16 cellular contexts compared by ENCODE assay signal in genomic region chrY:14631676-14632075, GRCh38.
DNase-seq lines count a peak whose midpoint lies in the region; ATAC-seq and TF ChIP-seq lines count a peak whose summit lies in the region.
"Had no signal": no experiment of that assay in that cellular context is flagged by ENCODE, and none has a peak within 500 bp of the region (broad histone marks: within the 10 kb centered on the region; RNA-seq: fewer than 3 reads in every experiment).

No MANE protein-coding gene starts in this region.

- H4K20me1 ChIP-seq in GM23338 (replicated peaks; ENCODE audit: insufficient read depth) = no peaks in the 10 kb centered on the region

- H3K27me3 ChIP-seq in GM23338 (ENCODE audit: insufficient read depth) = no peaks in the 10 kb centered on the region
- H3K27me3 ChIP-seq in MG63 = no peaks in the 10 kb centered on the region
- H3K27me3 ChIP-seq in foreskin keratinocyte = no peaks in the 10 kb centered on the region

- H3K79me2 ChIP-seq in GM23338 (replicated peaks; ENCODE audit: insufficient read depth) = no peaks in the 10 kb centered on the region; the same call in none of the 2 replicates

- H3K36me3 ChIP-seq in GM23338 (ENCODE audit: insufficient read depth) = no peaks in the 10 kb centered on the region
- H3K36me3 ChIP-seq in MG63 = no peaks in the 10 kb centered on the region

- H3K4me1 ChIP-seq in GM23338 (ENCODE audit: insufficient read depth) = no peaks in the 10 kb centered on the region
- no peaks in the 10 kb centered on the region for H3K4me1 ChIP-seq in foreskin keratinocyte

- no peak overlapping the region for H3K27ac ChIP-seq in GM23338 (ENCODE audit: low read depth)
- H3K27ac ChIP-seq in foreskin keratinocyte = peak overlapping the region; percentile 44
- H3K27ac ChIP-seq: HL-60 had no signal

- H3K27me3 Mint-ChIP-seq in GM23338 (ENCODE audit: insufficient read depth, low read depth, poor library complexity) (no peaks in the 10 kb centered on the region), T-helper 17 cell (no peaks in the 10 kb centered on the region)

- no peak overlapping the region for H3K4me3 Mint-ChIP-seq in GM23338
- H3K4me3 Mint-ChIP-seq in T-helper 17 cell = no peak overlapping the region

- H3K27ac Mint-ChIP-seq in GM23338 (peak overlapping the region; percentile 80; the same call in 1 of the 2 replicates), T-helper 17 cell (no peak overlapping the region)

- H2AFZ ChIP-seq in GM23338 = no peak overlapping the region

- TF ChIP-seq CTCF in GM23338 (conservative IDR thresholded peaks at IDR 0.05; ENCODE audit: low read depth in 2 of 2) (no peak), foreskin keratinocyte (conservative IDR thresholded peaks at IDR 0.05) (no peak)

- H3K4me3 ChIP-seq in GM23338 = no peak overlapping the region
- no peak overlapping the region for H3K4me3 ChIP-seq in MG63
- H3K4me3 ChIP-seq: K562 had no signal

- peaks cover 10% of the 10 kb centered on the region for H3K36me3 Mint-ChIP-seq in GM23338 (ENCODE audit: low read depth)
- no peaks in the 10 kb centered on the region for H3K36me3 Mint-ChIP-seq in T-helper 17 cell (ENCODE audit: low read depth)

- DNase-seq in A172 (ENCODE audit: low spot score) (peak; percentile 37), GM23338 (ENCODE audit: low spot score) (no peak), MG63 (peak; percentile 37), foreskin keratinocyte (peak; percentile 70 to 82), NCI-H1930 (lab: John Stamatoyannopoulos, UW) (no peak), T-helper 17 cell (no peak)
- DNase-seq: C1 segment of cervical spinal cord, DND-41, GOT3, NCI-H1048, NCI-H146, NCI-H524 had no signal

- no peaks in the 10 kb centered on the region for H3K9me3 ChIP-seq in MG63
- H3K9me3 ChIP-seq in T-helper 17 cell (ENCODE audit: control insufficient read depth, low read length, poor library complexity, severe bottlenecking) = no peaks in the 10 kb centered on the region

- H3K4me1 Mint-ChIP-seq in GM23338 (peaks cover 3% of the 10 kb centered on the region), T-helper 17 cell (no peaks in the 10 kb centered on the region)

- no peak overlapping the region for H3K4me2 ChIP-seq in GM23338

- H3K9me2 ChIP-seq in GM23338 (ENCODE audit: insufficient read depth) = no peaks in the 10 kb centered on the region

- no peak for ATAC-seq in GM23338
- ATAC-seq in foreskin keratinocyte = peak; percentile 98
- no peak for ATAC-seq in HG02623 (IDR thresholded peaks at IDR 0.05; ENCODE audit: unreplicated experiment)
- ATAC-seq in T-helper 17 cell = no peak
- no peak for ATAC-seq in GM18861 (IDR thresholded peaks at IDR 0.05; ENCODE audit: unreplicated experiment)
- ATAC-seq: K562 had no signal

- H3F3A ChIP-seq in GM23338 (replicated peaks; ENCODE audit: low read depth) = no peaks in the 10 kb centered on the region

- H3K9me3 Mint-ChIP-seq in GM23338 = no peaks in the 10 kb centered on the region

TF ChIP-seq in GM23338, 12 proteins besides CTCF, POLR2A, EP300 and RAD21:
- TF ChIP-seq REST (IDR thresholded peaks at IDR 0.05; ENCODE audit: unreplicated experiment) (no peak), POLR2AphosphoS5 (IDR thresholded peaks at IDR 0.05; ENCODE audit: low read depth) (no peak)

Comparison
In these comparisons a context has a peak if more than half of its experiments do, and no peak if none do; other contexts are left out.
1. DNase-seq: peak in A172 (single experiment), MG63 (single experiment) and foreskin keratinocyte (2 of 2); none in GM23338 (single experiment), NCI-H1930 (0 of 2) and T-helper 17 cell (0 of 3).